ENCODE assay signal across 8 cellular contexts in genomic region chr10:93993782-93994668, GRCh38. TPM values are rescaled to one million over a fixed set of nuclear protein-coding genes. Genes with fewer than 3 reads are reported as not detected.
DNase-seq lines count a peak whose midpoint lies in the region; ATAC-seq and TF ChIP-seq lines count a peak whose summit lies in the region.

TSS of gene PLCE1 (plus strand) at chr10:93993931. CDS start at chr10:94031047, 37,116 bp downstream.

- intact Hi-C loops in psoas muscle (cut with DNase I), result loop anchor here in 1 of 2 donors (5.0 to 10.0 kb wide), 2 partner anchors 47 to 221 kb away; no protein-coding TSS in a partner anchor

- peak; percentile 86 for ATAC-seq in GM18867 (IDR thresholded peaks at IDR 0.05; ENCODE audit: unreplicated experiment)
- peak; percentile 86 to 88 (median 86) for ATAC-seq in psoas muscle
- no peak for ATAC-seq in HG03378 (IDR thresholded peaks at IDR 0.05; ENCODE audit: unreplicated experiment)
- ATAC-seq in HG03159 (IDR thresholded peaks at IDR 0.05; ENCODE audit: unreplicated experiment), result no peak

- peak within 1 kb of the TSS; percentile 82 for H3K9ac ChIP-seq in adipocyte (ENCODE audit: low read length)

- peak within 1 kb of the TSS; percentile 86 for H3K27ac ChIP-seq in psoas muscle

- H3K4me3 ChIP-seq in AG09309 (ENCODE audit: control insufficient read depth, low read depth, low read length), result peak within 1 kb of the TSS; percentile 74
- peak within 1 kb of the TSS; percentile 84 for H3K4me3 ChIP-seq in adipocyte (ENCODE audit: low read length)
- peak within 1 kb of the TSS; percentile 81 for H3K4me3 ChIP-seq in psoas muscle

- WGBS in psoas muscle, 3 donors, result 1 to 3% (median 2%) methylated on average over 45 to 92 of the region's 92 CpGs

- peaks cover 50% of the 10 kb centered on the region for H3K4me1 ChIP-seq in adipocyte (ENCODE audit: control insufficient read depth, insufficient read depth, low read length)
- H3K4me1 ChIP-seq in psoas muscle, result peaks cover 26% of the 10 kb centered on the region

- DNase-seq in AG09309 (ENCODE audit: low read depth), result no peak
- DNase-seq in NCI-H1105 (lab: John Stamatoyannopoulos, UW), result peak; percentile 30
- peak; percentile 84 for DNase-seq in adipocyte (ENCODE audit: low read depth)
- DNase-seq in hepatic stellate cell (ENCODE audit: low spot score), result peak; percentile 65
- DNase-seq in psoas muscle, result peak; percentile 70 to 85

- H3K36me3 ChIP-seq in adipocyte (ENCODE audit: control insufficient read depth, insufficient read depth, low read length, severe bottlenecking) (no peaks in the 10 kb centered on the region), psoas muscle (ENCODE audit: insufficient read depth in 1 of 2, low read depth in 1 of 2) (no peaks in the 10 kb centered on the region)

- H3K27me3 ChIP-seq in adipocyte (replicated peaks; ENCODE audit: control insufficient read depth, insufficient read depth, low read length) (no peaks in the 10 kb centered on the region), psoas muscle (ENCODE audit: insufficient read depth in 3 of 3, low read length in 2 of 3) (no peaks in the 10 kb centered on the region)

- H3K9me3 ChIP-seq in adipocyte (ENCODE audit: control insufficient read depth, low read length) (no peaks in the 10 kb centered on the region), psoas muscle (no peaks in the 10 kb centered on the region)

- no peak for TF ChIP-seq CTCF in AG09309 (IDR thresholded peaks at IDR 0.05; ENCODE audit: control insufficient read depth, insufficient read depth, low read depth, low read length, missing control alignments)
- TF ChIP-seq CTCF in psoas muscle (IDR thresholded peaks at IDR 0.05), result peak; percentile 10

RNA-seq across cellular contexts. Expression of gene PLCE1, which starts in this region (rescaled TPM):
- 10 to 100 TPM in 1 of 4 donors, 1 to 10 TPM in 3; 2.8 to 11.5 (median 5.8) TPM for total RNA-seq in psoas muscle
- polyA plus RNA-seq in psoas muscle, result 1 to 10 TPM in 1 of 3 donors, under 1 TPM in 2; 0.43 to 1.1 (median 0.94) TPM

Comparison
In these comparisons a context has a peak if more than half of its experiments do, and no peak if none do; other contexts are left out.
1. ATAC-seq: peak in GM18867 (single experiment) and psoas muscle (4 of 4); none in HG03378 (single experiment) and HG03159 (single experiment).
2. Peak in every context shown above with its lines, with median percentiles within 50 percentile points of each other: H3K4me3 ChIP-seq.